8 cellular contexts compared by ENCODE assay signal in genomic region chr13:44575741-44576395, GRCh38. TPM values are rescaled to one million over a fixed set of nuclear protein-coding genes. Genes with fewer than 3 reads are reported as not detected.
DNase-seq lines count a peak whose midpoint lies in the region; ATAC-seq, FAIRE-seq and TF ChIP-seq lines count a peak whose summit lies in the region.

TSC22D1 (minus strand) TSS chr13:44576330; CDS start chr13:44576074, 256 bp downstream.

- WGBS in lower leg skin, 2 donors: 1 to 2% methylated on average over 37 to 51 of the region's 53 CpGs

- H3K27me3 Mint-ChIP-seq in activated CD8-positive, alpha-beta T cell treated with anti-CD3 and anti-CD28 coated beads, Interleukin-2, amount 10 ng/mL, durations not matched to agents 7 days and 5 days (ENCODE audit: low read depth): peaks cover 11% of the 10 kb centered on the region

- peaks cover 25% of the 10 kb centered on the region for H3K36me3 Mint-ChIP-seq in activated CD8-positive, alpha-beta T cell treated with anti-CD3 and anti-CD28 coated beads, Interleukin-2, amount 10 ng/mL, durations not matched to agents 7 days and 5 days (ENCODE audit: low read depth)

- peak; percentile 14 for DNase-seq in GM12891 (ENCODE audit: insufficient read length, low spot score)
- DNase-seq in NCI-H128 (lab: John Stamatoyannopoulos, UW; ENCODE audit: unreplicated experiment): peak; percentile 18
- DNase-seq in activated CD8-positive, alpha-beta T cell treated with anti-CD3 and anti-CD28 coated beads, Interleukin-2, amount 10 ng/mL, durations not matched to agents 7 days and 5 days: peak; percentile 72
- DNase-seq in ecto neural progenitor cell (ENCODE audit: low spot score): peak; percentile 73
- DNase-seq in lower leg skin (ENCODE audit: low spot score in 2 of 2): peak; percentile 25 to 90
- DNase-seq in stimulated activated CD4-positive, alpha-beta T cell treated with anti-CD3 and anti-CD28 coated beads, Interleukin-2, amount 100 ng/mL, for 48 hours: peak; percentile 39 to 41
- no peak for DNase-seq in DMS153 treated with DMSO at 0.1 percent for 48 hours (lab: John Stamatoyannopoulos, UW; ENCODE audit: unreplicated experiment)

- peak within 1 kb of the TSS; percentile 92 for H3K27ac Mint-ChIP-seq in activated CD8-positive, alpha-beta T cell treated with anti-CD3 and anti-CD28 coated beads, Interleukin-2, amount 10 ng/mL, durations not matched to agents 7 days and 5 days

- no peak for TF ChIP-seq CTCF in lower leg skin (IDR thresholded peaks at IDR 0.05)

- intact Hi-C loops in lower leg skin (cut with DNase I; ENCODE audit: low total_unique reads): no loop called here

- H3K4me3 Mint-ChIP-seq in activated CD8-positive, alpha-beta T cell treated with anti-CD3 and anti-CD28 coated beads, Interleukin-2, amount 10 ng/mL, durations not matched to agents 7 days and 5 days: peak within 1 kb of the TSS; percentile 95

- CTCF ChIA-PET in activated CD8-positive, alpha-beta T cell treated with anti-CD3 and anti-CD28 coated beads, Interleukin-2, amount 10 ng/mL, durations not matched to agents 7 days and 5 days (lab: Charles Lee): interaction anchor here (1.1 to 1.2 kb wide), 2 partner anchors 87 to 92 kb away, joined by 6 to 7 read pairs; no protein-coding TSS in a partner anchor

- FAIRE-seq in GM12891 (lab: Jason Lieb, UNC): peak; percentile 83

- H3K4me1 Mint-ChIP-seq in activated CD8-positive, alpha-beta T cell treated with anti-CD3 and anti-CD28 coated beads, Interleukin-2, amount 10 ng/mL, durations not matched to agents 7 days and 5 days (ENCODE audit: low read depth): peaks cover 36% of the 10 kb centered on the region

- H3K9me3 Mint-ChIP-seq in activated CD8-positive, alpha-beta T cell treated with anti-CD3 and anti-CD28 coated beads, Interleukin-2, amount 10 ng/mL, durations not matched to agents 7 days and 5 days (ENCODE audit: insufficient read depth): no peaks in the 10 kb centered on the region

- TF ChIP-seq POLR2A in GM12891 (IDR thresholded peaks at IDR 0.05; ENCODE audit: low read depth, low read length) (no peak), lower leg skin (IDR thresholded peaks at IDR 0.05) (no peak)

- peak; percentile 22 for ATAC-seq in activated CD8-positive, alpha-beta T cell treated with anti-CD3 and anti-CD28 coated beads, Interleukin-2, amount 10 ng/mL, durations not matched to agents 7 days and 5 days
- no peak for ATAC-seq in HG02678 (IDR thresholded peaks at IDR 0.05; ENCODE audit: unreplicated experiment)

- peak within 1 kb of the TSS; percentile 73 for H3K4me3 ChIP-seq in lower leg skin (ENCODE audit: low read depth, poor library complexity, severe bottlenecking)

- POLR2A ChIA-PET in activated CD8-positive, alpha-beta T cell treated with anti-CD3 and anti-CD28 coated beads, Interleukin-2, amount 10 ng/mL, durations not matched to agents 7 days and 5 days (lab: Charles Lee): interaction anchor here (0.6 to 1.0 kb wide), 4 partner anchors 39 to 435 kb away, joined by 3 to 4 read pairs (median 3); no protein-coding TSS in a partner anchor

TF ChIP-seq in GM12891, 5 proteins besides CTCF, POLR2A, EP300 and RAD21:
- no peak for TF ChIP-seq PAX5 (IDR thresholded peaks at IDR 0.05; ENCODE audit: insufficient read depth, low read length, severe bottlenecking)
- TF ChIP-seq POU2F2 (IDR thresholded peaks at IDR 0.05; ENCODE audit: low read depth, low read length): no peak

RNA-seq across cellular contexts. Expression of gene TSC22D1, which starts in this region (rescaled TPM):
- 1.7 TPM for polyA plus RNA-seq in GM12891 (2012; ENCODE audit: low read depth, missing spikeins)
- 10 to 100 TPM; 13.7 to 15.8 TPM for total RNA-seq in activated CD8-positive, alpha-beta T cell treated with anti-CD3 and anti-CD28 coated beads, Interleukin-2, amount 10 ng/mL, durations not matched to agents 7 days and 5 days
- 10 to 100 TPM; 60.0 to 78.8 (median 69.3) TPM for total RNA-seq in lower leg skin
